8 cellular contexts compared by ENCODE assay signal in the genomic region with DNA sequence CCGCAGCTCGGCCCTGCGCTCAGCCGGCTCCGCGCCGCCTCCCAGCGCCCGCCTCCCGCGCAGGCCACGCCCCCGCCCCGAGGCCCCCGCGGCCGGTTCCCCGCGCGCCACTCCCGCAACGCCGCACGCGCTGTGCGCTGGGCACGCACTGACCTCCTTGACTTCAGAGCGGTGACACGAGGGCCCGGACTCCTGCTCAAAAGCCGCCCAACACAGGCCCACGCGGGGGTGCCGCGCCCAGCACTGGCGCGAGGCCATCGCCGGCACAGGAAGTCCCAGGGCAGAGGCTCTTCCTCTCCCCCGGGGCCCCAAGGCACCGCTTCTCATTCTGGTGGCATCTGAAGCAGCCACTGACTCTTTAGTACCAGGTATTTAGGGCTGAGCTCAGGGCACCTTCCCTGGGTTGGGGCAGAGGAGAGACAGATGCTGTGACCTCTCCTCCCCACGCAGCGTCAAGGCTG. TPM values are rescaled to one million over a fixed set of nuclear protein-coding genes. Genes with fewer than 3 reads are reported as not detected.
A peak's percentile ranks its signal among the peaks of the same experiment; 100 is the strongest.
DNase-seq lines count a peak whose midpoint lies in the region; ATAC-seq, FAIRE-seq and TF ChIP-seq lines count a peak whose summit lies in the region.

No MANE protein-coding gene starts in this region.

- H3K36me3 ChIP-seq in Peyer's patch (no peaks in the 10 kb centered on the region), osteoblast (ENCODE audit: insufficient read depth, low read length) (no peaks in the 10 kb centered on the region), upper lobe of right lung (no peaks in the 10 kb centered on the region)

- H3K27ac ChIP-seq in 22Rv1 (peak overlapping the region; percentile 71), Peyer's patch (peak overlapping the region; percentile 62 to 98 (median 78)), osteoblast (ENCODE audit: low read depth, low read length) (peak overlapping the region; percentile 78), upper lobe of right lung (peak overlapping the region; percentile 85)

- H4K20me1 ChIP-seq in osteoblast (ENCODE audit: insufficient read depth, low read length): peaks cover 20% of the 10 kb centered on the region

- intact Hi-C loops in upper lobe of right lung (cut with DNase I): no loop called here

- peak overlapping the region; percentile 100 for H3K4me2 ChIP-seq in osteoblast (ENCODE audit: insufficient read depth, low read length)

- H3K4me3 ChIP-seq in Peyer's patch (peak overlapping the region; percentile 29 to 84 (median 64)), osteoblast (ENCODE audit: insufficient read depth, low read length) (peak overlapping the region; percentile 83), upper lobe of right lung (peak overlapping the region; percentile 73)

- no peaks in the 10 kb centered on the region for H3K9me3 ChIP-seq in Peyer's patch
- no peaks in the 10 kb centered on the region for H3K9me3 ChIP-seq in osteoblast (ENCODE audit: low read depth, low read length)
- H3K9me3 ChIP-seq in upper lobe of right lung: no peaks in the 10 kb centered on the region

- H3K4me1 ChIP-seq in Peyer's patch (peaks cover 10 to 47% (median 24%) of the 10 kb centered on the region in 4 donors), osteoblast (ENCODE audit: insufficient read depth, low read length) (peaks cover 67% of the 10 kb centered on the region), upper lobe of right lung (peaks cover 59% of the 10 kb centered on the region)

- no peak for TF ChIP-seq POLR2A in Peyer's patch (IDR thresholded peaks at IDR 0.05)

- peaks cover 53% of the 10 kb centered on the region for H3K79me2 ChIP-seq in osteoblast (ENCODE audit: insufficient read depth, low read length)

- H3K27me3 ChIP-seq in Peyer's patch: no peaks in the 10 kb centered on the region
- H3K27me3 ChIP-seq in osteoblast (ENCODE audit: insufficient read depth, low read length): no peaks in the 10 kb centered on the region
- H3K27me3 ChIP-seq in upper lobe of right lung: no peaks in the 10 kb centered on the region

- ATAC-seq in HG03095 (IDR thresholded peaks at IDR 0.05; ENCODE audit: unreplicated experiment): peak; percentile 39
- peak; percentile 72 for ATAC-seq in upper lobe of right lung

- DNase-seq in GM18507 (ENCODE audit: extremely low spot score, insufficient read length, low read depth) (no peak), Peyer's patch (peak; percentile 75 to 85 (median 77)), activated gamma-delta T cell treated with Interleukin-2 at 50 U/mL for 16 hours (peak; percentile 74), frontal cortex (ENCODE audit: low spot score in 2 of 2) (peak; percentile 73 to 79), osteoblast (ENCODE audit: insufficient read length, low spot score, missing footprints) (peak; percentile 93), upper lobe of right lung (peak; percentile 91)

- H2AFZ ChIP-seq in osteoblast (ENCODE audit: low read length): peak overlapping the region; percentile 77

- TF ChIP-seq CTCF in 22Rv1 (IDR thresholded peaks at IDR 0.05) (no peak), Peyer's patch (IDR thresholded peaks at IDR 0.05) (no peak), osteoblast (IDR thresholded peaks at IDR 0.05; ENCODE audit: extremely low read depth, low read depth, low read length) (no peak), upper lobe of right lung (IDR thresholded peaks at IDR 0.05) (no peak)

- FAIRE-seq in GM18507 (lab: Jason Lieb, UNC) (peak; percentile 31), frontal cortex (lab: Jason Lieb, UNC) (no peak)

RNA-seq across cellular contexts. Expression of a gene that starts 12.4 kb away (rescaled TPM):
- total RNA-seq in Peyer's patch: 100 to 1,000 TPM in 1 of 4 donors, 10 to 100 TPM in 3; 18.6 to 149 (median 24.6) TPM
- 11.0 TPM for total RNA-seq in frontal cortex
- 10.6 and 11.6 TPM in 2 replicates for total RNA-seq in osteoblast
- 58.8 TPM for total RNA-seq in upper lobe of right lung
